In the genomic region with DNA sequence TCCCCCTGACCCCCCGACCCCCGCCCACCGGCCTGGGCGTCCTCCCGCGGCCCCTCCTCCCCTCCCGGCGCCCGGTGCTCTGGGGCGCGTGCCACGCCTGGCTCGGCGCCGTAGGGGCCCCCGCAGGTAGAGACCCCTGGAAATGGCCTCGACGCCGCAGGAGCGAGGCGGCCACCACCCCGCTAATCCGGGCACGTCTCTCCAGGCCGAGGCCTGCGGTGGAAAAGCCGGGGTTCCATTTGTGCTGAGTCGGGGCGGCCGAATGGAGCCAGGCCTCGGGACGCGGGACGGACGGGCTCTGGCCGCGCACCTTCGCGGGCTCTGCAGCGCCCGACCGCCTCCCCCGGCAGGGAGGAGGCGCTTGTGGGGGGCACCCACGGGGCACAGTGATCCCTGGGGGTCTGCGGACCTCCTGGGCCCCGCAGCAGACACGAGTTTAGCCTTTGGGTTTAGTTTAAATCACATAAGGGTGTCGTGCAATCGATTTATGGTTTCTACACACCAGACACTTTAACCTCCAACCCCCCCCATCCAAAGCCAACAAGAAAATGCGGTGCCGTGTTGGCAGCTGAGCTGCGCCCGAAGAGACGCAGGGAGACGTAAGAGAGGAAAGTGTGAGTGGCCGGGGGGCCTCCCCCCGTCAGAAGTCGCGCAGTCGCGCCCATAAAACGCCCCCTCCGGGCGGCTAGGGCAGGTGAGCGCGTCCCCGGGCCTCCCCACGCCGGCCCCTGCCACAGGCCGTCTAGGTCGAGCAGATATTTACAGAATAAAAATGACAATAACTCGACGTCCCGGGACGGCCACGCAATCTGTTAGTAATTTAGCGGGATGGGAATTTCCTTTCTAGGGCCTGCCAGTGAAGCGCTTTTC, we compare ENCODE assay signal across 8 cellular contexts. TPM values are rescaled to one million over a fixed set of nuclear protein-coding genes. Genes with fewer than 3 reads are reported as not detected.
DNase-seq lines count a peak whose midpoint lies in the region; ATAC-seq and TF ChIP-seq lines count a peak whose summit lies in the region.

No MANE protein-coding gene starts in this region.

- no peaks in the 10 kb centered on the region for H3K36me3 ChIP-seq in ascending aorta

- peak overlapping the region; percentile 80 to 90 (median 84) for H3K4me3 Mint-ChIP-seq in immature natural killer cell

- peak overlapping the region; percentile 98 to 99 for H3K27ac ChIP-seq in ascending aorta

- H3K4me1 Mint-ChIP-seq in immature natural killer cell = peaks cover 24 to 31% of the 10 kb centered on the region in 2 donors

- H3K9me3 ChIP-seq in ascending aorta = no peaks in the 10 kb centered on the region

- intact Hi-C loops in ascending aorta (cut with DNase I) = loop anchor here (1.0 to 10.0 kb wide), 5 partner anchors 285 to 710 kb away; a partner anchor contains a TSS

- peak; percentile 36 for DNase-seq in H4 (ENCODE audit: low spot score)
- peak; percentile 78 for DNase-seq in RKO (ENCODE audit: low spot score)
- DNase-seq in ascending aorta (ENCODE audit: low spot score in 2 of 2) = peak in 1 of 2 donors; percentile 84
- peak; percentile 57 to 64 (median 60) for DNase-seq in immature natural killer cell
- peak; percentile 55 to 75 (median 60) for DNase-seq in stimulated activated CD4-positive, alpha-beta T cell treated with anti-CD3 and anti-CD28 coated beads, Interleukin-1b, Interleukin-23, amount 100 ng/mL, for 24 hours (ENCODE audit: low read depth in 4 of 4, low spot score in 1 of 4)
- no peak for DNase-seq in glomerular visceral epithelial cell (ENCODE audit: extremely low spot score)
- DNase-seq in Ammon's horn (ENCODE audit: low spot score) = no peak

- peaks cover 0 to 4% (median 0%) of the 10 kb centered on the region in 3 donors for H3K36me3 Mint-ChIP-seq in immature natural killer cell

- H3K4me1 ChIP-seq in ascending aorta = peaks cover 7 to 17% of the 10 kb centered on the region in 2 donors

- no peak for ATAC-seq in HG02852 (IDR thresholded peaks at IDR 0.05; ENCODE audit: unreplicated experiment)

- TF ChIP-seq CTCF in ascending aorta (IDR thresholded peaks at IDR 0.05) = peak in 1 of 3 experiments; percentile 21

- peaks cover 6 to 38% (median 29%) of the 10 kb centered on the region in 3 donors for H3K27me3 Mint-ChIP-seq in immature natural killer cell (ENCODE audit: low read depth in 3 of 3)

- H3K27ac Mint-ChIP-seq in immature natural killer cell = peak overlapping the region in 5 of 6 donors; percentile 35 to 82 (median 40)

- peaks cover 0 to 2% (median 0%) of the 10 kb centered on the region in 6 donors for H3K9me3 Mint-ChIP-seq in immature natural killer cell

- H3K4me3 ChIP-seq in ascending aorta = peak overlapping the region; percentile 77 to 92

- H3K27me3 ChIP-seq in ascending aorta = no peaks in the 10 kb centered on the region

RNA-seq across cellular contexts. Expression of a gene that starts 1.1 kb away (rescaled TPM):
- total RNA-seq in H4 (2014; rRNA removed; shearing (Covaris generic)) = 3.2 and 4.3 TPM in 2 replicates
- total RNA-seq in ascending aorta = 64.1 TPM
- 10 to 100 TPM in 1 of 3 donors, 1 to 10 TPM in 2; 3.1 to 17.6 (median 8.9) TPM for polyA plus RNA-seq in immature natural killer cell

Comparison
In these comparisons a context has a peak if more than half of its experiments do, and no peak if none do; other contexts are left out.
1. DNase-seq: peak in H4 (single experiment), RKO (single experiment), immature natural killer cell (3 of 3) and stimulated activated CD4-positive, alpha-beta T cell treated with anti-CD3 and anti-CD28 coated beads, Interleukin-1b, Interleukin-23, amount 100 ng/mL, for 24 hours (4 of 4); none in glomerular visceral epithelial cell (single experiment) and Ammon's horn (single experiment).
2. RNA of a gene that starts 1.1 kb away (total RNA-seq): 64.1 TPM in ascending aorta (single experiment); 3.2 to 4.3 TPM in H4; every median in the first group is over 10 times any median in the second.